In genomic region chr2:160689441-160689840, GRCh38 we compare ENCODE assay signal across 23 cellular contexts.
"Had no signal": no experiment of that assay in that cellular context is flagged by ENCODE, and none has a peak within 500 bp of the region (broad histone marks: within the 10 kb centered on the region; RNA-seq: fewer than 3 reads in every experiment).

No MANE protein-coding gene starts in this region.

- H3K36me3 Mint-ChIP-seq: mesothelial cell of epicardium had no signal

- H3K4me3 ChIP-seq: coronary artery, dorsolateral prefrontal cortex, esophagus muscularis mucosa, heart right ventricle, left lung, lower lobe of right lung, mucosa of descending colon had no signal

- DNase-seq: dermis blood vessel endothelial cell; dorsolateral prefrontal cortex; effector CD4-positive, alpha-beta T cell; effector memory CD4-positive, alpha-beta T cell; foreskin keratinocyte; glutamatergic neuron; head of caudate nucleus; heart right ventricle; hippocampal formation; left cardiac atrium; left lung; left ventricle myocardium superior; lower lobe of right lung; mesenchymal stem cell; mucosa of descending colon had no signal

- H3K27ac Mint-ChIP-seq: mesothelial cell of epicardium had no signal

- H3K27ac ChIP-seq: coronary artery, dorsolateral prefrontal cortex, esophagus muscularis mucosa, foreskin keratinocyte, heart right ventricle, left lung, lower lobe of right lung had no signal

- H3K4me3 Mint-ChIP-seq: mesothelial cell of epicardium had no signal

- H3K27me3 ChIP-seq: dorsolateral prefrontal cortex, esophagus muscularis mucosa, foreskin keratinocyte, heart right ventricle, left lung had no signal

- H3K36me3 ChIP-seq: esophagus muscularis mucosa, heart right ventricle, left lung, lower lobe of right lung had no signal

- FAIRE-seq: colon, endothelial cell of umbilical vein, frontal cortex, islet of Langerhans, keratinocyte had no signal

- H3K9me3 ChIP-seq: esophagus muscularis mucosa, heart right ventricle, left lung, lower lobe of right lung, mucosa of descending colon had no signal

- H3K4me1 ChIP-seq: esophagus muscularis mucosa, foreskin keratinocyte, heart right ventricle, left lung, lower lobe of right lung had no signal

- ATAC-seq: foreskin keratinocyte, heart right ventricle, left cardiac atrium, left lung, left ventricle myocardium superior, lower lobe of right lung, mucosa of descending colon had no signal
